Comparison of ENCODE assay signal across 8 cellular contexts in genomic region chrX:47523713-47524166, GRCh38. TPM values are rescaled to one million over a fixed set of nuclear protein-coding genes. Genes with fewer than 3 reads are reported as not detected.
DNase-seq lines count a peak whose midpoint lies in the region; ATAC-seq and TF ChIP-seq lines count a peak whose summit lies in the region.

No MANE protein-coding gene starts in this region.

- no peaks in the 10 kb centered on the region for H3K27me3 Mint-ChIP-seq in MCF 10A (ENCODE audit: insufficient read depth, unreplicated experiment)
- no peaks in the 10 kb centered on the region for H3K27me3 Mint-ChIP-seq in mesothelial cell of epicardium (ENCODE audit: low read depth)

- peak overlapping the region; percentile 59 for H3K4me3 ChIP-seq in AG10803 (ENCODE audit: low read length)

- H3K36me3 Mint-ChIP-seq in MCF 10A (ENCODE audit: insufficient read depth, unreplicated experiment) (no peaks in the 10 kb centered on the region), mesothelial cell of epicardium (no peaks in the 10 kb centered on the region)

- no peak for DNase-seq in AG10803 (ENCODE audit: low read depth)
- no peak for DNase-seq in MCF 10A (ENCODE audit: unreplicated experiment)
- no peak for DNase-seq in mesothelial cell of epicardium (ENCODE audit: low spot score in 2 of 2, unreplicated experiment in 2 of 2)

- no peaks in the 10 kb centered on the region for H3K9me3 Mint-ChIP-seq in MCF 10A (ENCODE audit: unreplicated experiment)
- peaks cover 14% of the 10 kb centered on the region for H3K9me3 Mint-ChIP-seq in mesothelial cell of epicardium

- no TSS peak for BruUV-seq in MCF 10A (replicated peaks; lab: Mats Ljungman, UMichigan)

- intact Hi-C loops in MCF 10A (cut with micrococcal nuclease) = loop anchor here (1.0 kb wide), 2 partner anchors 26 to 330 kb away; partner anchors contain the start of gene UBA1

- CTCF ChIA-PET in MCF 10A (lab: Yijun Ruan, JAX) = interaction anchor here (0.6 to 4.7 kb wide), 14 partner anchors 9 to 314 kb away, joined by 3 to 36 read pairs (median 4); no protein-coding TSS in a partner anchor

- H3K27ac Mint-ChIP-seq in MCF 10A (ENCODE audit: low read depth, unreplicated experiment) = no peak overlapping the region
- no peak overlapping the region for H3K27ac Mint-ChIP-seq in mesothelial cell of epicardium

- ATAC-seq in HG03135 (IDR thresholded peaks at IDR 0.05; ENCODE audit: unreplicated experiment) (peak; percentile 16), HG03378 (IDR thresholded peaks at IDR 0.05; ENCODE audit: unreplicated experiment) (no peak), GM21447 (IDR thresholded peaks at IDR 0.05; ENCODE audit: unreplicated experiment) (no peak), GM21619 (IDR thresholded peaks at IDR 0.05; ENCODE audit: unreplicated experiment) (no peak), GM21528 (IDR thresholded peaks at IDR 0.05; ENCODE audit: low FRiP score, unreplicated experiment) (no peak)

- POLR2A ChIA-PET in MCF 10A (lab: Yijun Ruan, JAX) = interaction anchor here (0.6 to 1.2 kb wide), 4 partner anchors 24 to 761 kb away, joined by 3 to 6 read pairs (median 4); no protein-coding TSS in a partner anchor

- TF ChIP-seq CTCF in AG10803 (conservative IDR thresholded peaks at IDR 0.05; ENCODE audit: low read length) = no peak
- TF ChIP-seq CTCF in MCF 10A (IDR thresholded peaks at IDR 0.05; ENCODE audit: unreplicated experiment) = no peak
- TF ChIP-seq CTCF in mesothelial cell of epicardium (IDR thresholded peaks at IDR 0.05; ENCODE audit: unreplicated experiment) = no peak

- H3K4me1 Mint-ChIP-seq in MCF 10A (ENCODE audit: insufficient read depth, unreplicated experiment) (no peaks in the 10 kb centered on the region), mesothelial cell of epicardium (peaks cover 3% of the 10 kb centered on the region)

- peak overlapping the region; percentile 57 for H3K4me3 Mint-ChIP-seq in MCF 10A (ENCODE audit: unreplicated experiment)
- peak overlapping the region; percentile 63 for H3K4me3 Mint-ChIP-seq in mesothelial cell of epicardium

RNA-seq across cellular contexts. Expression of gene ARAF, which starts 37.3 kb away (rescaled TPM):
- total RNA-seq in MCF 10A (2022) (53.2 and 63.5 TPM in 2 replicates), mesothelial cell of epicardium (64.5 to 70.3 TPM (median 68.5 TPM) in 3 replicates)

RNA-seq across cellular contexts. Expression of gene ZNF41, which starts 40.7 kb away (rescaled TPM):
- total RNA-seq in MCF 10A (2022) (5.6 and 7.0 TPM in 2 replicates), mesothelial cell of epicardium (6.4 to 7.0 TPM (median 6.6 TPM) in 3 replicates)

RNA-seq across cellular contexts. Expression of gene TIMP1, which starts 58.5 kb away (rescaled TPM):
- 647 and 720 TPM in 2 replicates for total RNA-seq in MCF 10A (2022)
- total RNA-seq in mesothelial cell of epicardium = 117 to 124 TPM (median 120 TPM) in 3 replicates
